8 cellular contexts compared by ENCODE assay signal in the genomic region with DNA sequence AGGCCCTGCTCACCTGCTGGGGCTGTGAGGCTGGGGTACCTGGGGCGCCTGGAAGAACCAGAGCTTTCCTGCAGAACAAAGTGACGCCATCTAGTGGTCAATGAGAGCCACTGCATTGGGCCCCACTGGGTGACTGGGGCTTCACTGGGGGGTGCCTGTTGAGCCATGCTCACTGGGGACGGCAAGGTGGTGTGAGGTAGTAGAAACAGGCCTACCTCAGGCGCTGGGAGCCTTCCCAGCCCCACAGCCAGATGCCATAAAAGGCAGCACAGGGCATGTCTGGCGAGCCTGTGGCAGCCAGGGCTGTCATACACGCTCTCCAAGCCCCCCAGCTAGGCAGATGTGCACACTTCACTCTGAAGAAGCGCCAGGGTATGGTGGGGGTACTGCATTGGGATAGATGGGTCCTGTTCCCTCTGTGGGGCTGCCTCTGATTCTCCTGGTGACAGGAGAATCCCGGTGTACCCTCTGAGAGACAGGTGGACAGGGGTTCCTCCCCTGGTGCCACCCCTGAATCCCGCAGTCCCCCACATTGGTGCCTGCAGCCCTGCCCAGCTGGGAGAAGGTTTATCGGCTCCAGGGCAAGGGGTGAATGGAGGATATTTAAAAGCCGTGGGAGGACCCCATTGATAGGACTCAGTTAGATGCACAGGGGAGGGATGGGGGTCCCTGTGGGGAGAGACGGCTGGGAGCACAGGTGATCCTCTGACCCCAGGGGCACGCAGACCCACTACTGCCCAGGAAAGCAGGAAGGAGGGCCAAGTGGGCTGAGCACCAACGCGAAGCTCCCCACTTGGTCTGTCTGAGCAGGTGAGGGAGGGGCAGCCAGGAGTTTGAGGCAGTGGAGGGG.
DNase-seq lines count a peak whose midpoint lies in the region; ATAC-seq, FAIRE-seq and TF ChIP-seq lines count a peak whose summit lies in the region.

No MANE protein-coding gene starts in this region.

- H3K9me3 Mint-ChIP-seq in activated CD8-positive, alpha-beta T cell treated with anti-CD3 and anti-CD28 coated beads for 36 hours = no peaks in the 10 kb centered on the region

- CTCF ChIA-PET in activated CD8-positive, alpha-beta T cell treated with anti-CD3 and anti-CD28 coated beads for 36 hours (lab: Charles Lee) = interaction anchor here (0.9 to 7.7 kb wide), 28 partner anchors 8 to 203 kb away, joined by 3 to 90 read pairs (median 8); no protein-coding TSS in a partner anchor

- peak; percentile 89 for TF ChIP-seq CTCF in activated CD8-positive, alpha-beta T cell treated with anti-CD3 and anti-CD28 coated beads for 36 hours (IDR thresholded peaks at IDR 0.05)
- TF ChIP-seq CTCF in epithelial cell of proximal tubule (conservative IDR thresholded peaks at IDR 0.05; ENCODE audit: low read depth, low read length) = peak; percentile 83

- no peak overlapping the region for H3K4me3 ChIP-seq in epithelial cell of proximal tubule (ENCODE audit: low read depth, low read length)

- DNase-seq in COR-L47 (lab: John Stamatoyannopoulos, UW) (peak; percentile 15), HuH-7 (ENCODE audit: low spot score) (peak; percentile 34), epithelial cell of proximal tubule (ENCODE audit: low read depth) (no peak), putamen (ENCODE audit: low spot score) (peak; percentile 34), RCC 7860 (ENCODE audit: low spot score) (no peak), NCI-H345 treated with DMSO at 0.1 percent for 48 hours (lab: John Stamatoyannopoulos, UW; ENCODE audit: unreplicated experiment) (no peak)
- DNase-seq in activated CD8-positive, alpha-beta T cell treated with anti-CD3 and anti-CD28 coated beads for 36 hours = peak; percentile 68

- peaks cover 25% of the 10 kb centered on the region for H3K4me1 Mint-ChIP-seq in activated CD8-positive, alpha-beta T cell treated with anti-CD3 and anti-CD28 coated beads for 36 hours (ENCODE audit: low read depth)

- ATAC-seq in activated CD8-positive, alpha-beta T cell treated with anti-CD3 and anti-CD28 coated beads for 36 hours = peak; percentile 73
- no peak for ATAC-seq in GM19455 (IDR thresholded peaks at IDR 0.05; ENCODE audit: unreplicated experiment)

- POLR2A ChIA-PET in activated CD8-positive, alpha-beta T cell treated with anti-CD3 and anti-CD28 coated beads for 36 hours (lab: Charles Lee) = interaction anchor here (1.0 kb wide), 1 partner anchor 115 kb away, joined by 3 read pairs; no protein-coding TSS in a partner anchor

- peaks cover 3% of the 10 kb centered on the region for H3K36me3 Mint-ChIP-seq in activated CD8-positive, alpha-beta T cell treated with anti-CD3 and anti-CD28 coated beads for 36 hours (ENCODE audit: low read depth)

- intact Hi-C loops in activated CD8-positive, alpha-beta T cell treated with anti-CD3 and anti-CD28 coated beads for 36 hours (cut with micrococcal nuclease) = no loop called here

- H3K4me3 Mint-ChIP-seq in activated CD8-positive, alpha-beta T cell treated with anti-CD3 and anti-CD28 coated beads for 36 hours = peak overlapping the region; percentile 34

- peak overlapping the region; percentile 71 for H3K27ac Mint-ChIP-seq in activated CD8-positive, alpha-beta T cell treated with anti-CD3 and anti-CD28 coated beads for 36 hours

- no peak for FAIRE-seq in RCC 7860 (lab: Jason Lieb, UNC)

- no peaks in the 10 kb centered on the region for H3K27me3 Mint-ChIP-seq in activated CD8-positive, alpha-beta T cell treated with anti-CD3 and anti-CD28 coated beads for 36 hours

Comparison
In these comparisons a context has a peak if more than half of its experiments do, and no peak if none do; other contexts are left out.
1. DNase-seq: peak in COR-L47 (single experiment), HuH-7 (single experiment), activated CD8-positive, alpha-beta T cell treated with anti-CD3 and anti-CD28 coated beads for 36 hours (single experiment) and putamen (single experiment); none in epithelial cell of proximal tubule (single experiment), RCC 7860 (single experiment) and NCI-H345 treated with DMSO at 0.1 percent for 48 hours (single experiment).